Comparison of ENCODE assay signal across 23 cellular contexts in genomic region chr11:87405356-87405755, GRCh38.
DNase-seq lines count a peak whose midpoint lies in the region; FAIRE-seq and TF ChIP-seq lines count a peak whose summit lies in the region.
"Had no signal": no experiment of that assay in that cellular context is flagged by ENCODE, and none has a peak within 500 bp of the region (broad histone marks: within the 10 kb centered on the region; RNA-seq: fewer than 3 reads in every experiment).

No MANE protein-coding gene starts in this region.

- H3K4me2 ChIP-seq in endothelial cell of umbilical vein (ENCODE audit: insufficient read depth, low read length), result no peak overlapping the region
- H3K4me2 ChIP-seq: BLaER1 treated with 17β-estradiol and CSF1 and Interleukin-3, amounts not matched to agents 10 nM and 100 nM had no signal

- H3K4me3 ChIP-seq in left ventricle myocardium inferior (no peak overlapping the region), right atrium auricular region (no peak overlapping the region), ACC112 (ENCODE audit: low read depth, low read length) (peak overlapping the region; percentile 8; the same call in 1 of the 2 replicates), ascending aorta (no peak overlapping the region), endothelial cell of umbilical vein (replicated peaks in 1 of 3; ENCODE audit: insufficient read depth in 1 of 3, low read depth in 1 of 3, low read length in 3 of 3) (no peak overlapping the region)
- H3K4me3 ChIP-seq: BLaER1 treated with 17β-estradiol and CSF1 and Interleukin-3, amounts not matched to agents 10 nM and 100 nM had no signal

- CTCF ChIA-PET in endothelial cell of umbilical vein (lab: Charles Lee), result no interaction called here

- dilution Hi-C loops in endothelial cell of umbilical vein (cut with MboI; ENCODE audit: extremely low pct_ligation_motif_present, low sequenced_read_pairs), result no loop called here

- no peak overlapping the region for H3K9ac ChIP-seq in endothelial cell of umbilical vein (replicated peaks; ENCODE audit: extremely low read depth, insufficient read depth, low read length)
- H3K9ac ChIP-seq: BLaER1 treated with 17β-estradiol and CSF1 and Interleukin-3, amounts not matched to agents 10 nM and 100 nM had no signal

- H3K36me3 ChIP-seq in left ventricle myocardium inferior, result no peaks in the 10 kb centered on the region
- no peaks in the 10 kb centered on the region for H3K36me3 ChIP-seq in right atrium auricular region
- H3K36me3 ChIP-seq in ACC112 (ENCODE audit: insufficient read depth, low read length), result no peaks in the 10 kb centered on the region
- no peaks in the 10 kb centered on the region for H3K36me3 ChIP-seq in ascending aorta
- no peaks in the 10 kb centered on the region for H3K36me3 ChIP-seq in endothelial cell of umbilical vein (ENCODE audit: control insufficient read depth in 2 of 2, extremely low read depth in 1 of 2, insufficient read depth in 2 of 2, low read length in 2 of 2)
- H3K36me3 ChIP-seq: BLaER1 treated with 17β-estradiol and CSF1 and Interleukin-3, amounts not matched to agents 10 nM and 100 nM had no signal

- H3K79me2 ChIP-seq in ACC112 (ENCODE audit: control insufficient read depth, insufficient read depth, low read length, unreplicated experiment), result no peaks in the 10 kb centered on the region
- no peaks in the 10 kb centered on the region for H3K79me2 ChIP-seq in endothelial cell of umbilical vein (ENCODE audit: control insufficient read depth, insufficient read depth, low read length)

- H2AFZ ChIP-seq in ACC112 (ENCODE audit: low read length, unreplicated experiment), result peak overlapping the region; percentile 60
- no peak overlapping the region for H2AFZ ChIP-seq in endothelial cell of umbilical vein (ENCODE audit: low read depth, low read length)

- H3K9me3 ChIP-seq in left ventricle myocardium inferior (replicated peaks) (no peaks in the 10 kb centered on the region), right atrium auricular region (no peaks in the 10 kb centered on the region), ascending aorta (no peaks in the 10 kb centered on the region), endothelial cell of umbilical vein (replicated peaks; ENCODE audit: control insufficient read depth, insufficient read depth, low read length) (no peaks in the 10 kb centered on the region)
- H3K9me3 ChIP-seq: BLaER1 treated with 17β-estradiol and CSF1 and Interleukin-3, amounts not matched to agents 10 nM and 100 nM; Caco-2 had no signal

- TF ChIP-seq CTCF in left ventricle myocardium inferior (IDR thresholded peaks at IDR 0.05; ENCODE audit: borderline replicate concordance) (no peak), right atrium auricular region (IDR thresholded peaks at IDR 0.05) (no peak), ascending aorta (IDR thresholded peaks at IDR 0.05) (no peak), endothelial cell of umbilical vein (IDR thresholded peaks at IDR 0.05; ENCODE audit: extremely low read depth in 1 of 2, insufficient read depth in 1 of 2, low read depth in 1 of 2, low read length in 2 of 2) (no peak)

- no TSS peak for BruUV-seq in endothelial cell of umbilical vein (replicated peaks; lab: Mats Ljungman, UMichigan)

- no peak for DNase-seq in left ventricle myocardium inferior
- DNase-seq in right atrium auricular region (ENCODE audit: low spot score), result no peak
- no peak for DNase-seq in ascending aorta (ENCODE audit: low spot score in 2 of 2)
- peak; percentile 54 for DNase-seq in endothelial cell of umbilical vein (ENCODE audit: low read depth, low spot score)
- DNase-seq in substantia nigra (lab: John Stamatoyannopoulos, UW), result no peak
- DNase-seq in stimulated activated naive CD4-positive, alpha-beta T cell (lab: John Stamatoyannopoulos, UW), result no peak
- no peak for DNase-seq in amniotic stem cell (lab: John Stamatoyannopoulos, UW)
- DNase-seq: 8988T; AML-193; Caco-2; Calu3; CD4-positive, alpha-beta T cell; CD8-positive, alpha-beta T cell; DMS79 treated with DMSO at 0.1 percent for 48 hours; GF-D8 had no signal

- no peak for FAIRE-seq in endothelial cell of umbilical vein (lab: Jason Lieb, UNC)
- FAIRE-seq: A204.1, D721Med, G401.6, GM12891, GM19239 had no signal

- H3K9me1 ChIP-seq in endothelial cell of umbilical vein (replicated peaks; ENCODE audit: control insufficient read depth, extremely low read depth, insufficient read depth, low read length), result no peaks in the 10 kb centered on the region

- intact Hi-C loops in left ventricle myocardium inferior (cut with micrococcal nuclease), result no loop called here
- intact Hi-C loops in ascending aorta (cut with DNase I), result no loop called here
- intact Hi-C loops in endothelial cell of umbilical vein (cut with micrococcal nuclease), result no loop called here

- no peaks in the 10 kb centered on the region for H3K4me1 ChIP-seq in left ventricle myocardium inferior
- no peaks in the 10 kb centered on the region for H3K4me1 ChIP-seq in right atrium auricular region
- peaks cover 11% of the 10 kb centered on the region for H3K4me1 ChIP-seq in ACC112 (ENCODE audit: control insufficient read depth, insufficient read depth, low read length, unreplicated experiment)
- H3K4me1 ChIP-seq in ascending aorta, result peaks cover 0 to 3% of the 10 kb centered on the region in 2 donors
- H3K4me1 ChIP-seq in endothelial cell of umbilical vein (ENCODE audit: control insufficient read depth, extremely low read depth, insufficient read depth, low read length), result no peaks in the 10 kb centered on the region
- H3K4me1 ChIP-seq: Caco-2 had no signal

- POLR2A ChIA-PET in endothelial cell of umbilical vein (lab: Charles Lee), result no interaction called here

- H3K27ac ChIP-seq in left ventricle myocardium inferior (replicated peaks) (peak overlapping the region; percentile 36), right atrium auricular region (peak overlapping the region in 1 of 2 donors; percentile 23), ACC112 (ENCODE audit: low read depth, low read length) (0 out of 2 replicates have a peak overlapping the region, but pooled peaks have one; percentile 32), ascending aorta (peak overlapping the region; percentile 10 to 59), endothelial cell of umbilical vein (ENCODE audit: insufficient read depth, low read depth, low read length) (no peak overlapping the region), substantia nigra (ENCODE audit: low read depth, low read length, poor library complexity, severe bottlenecking) (no peak overlapping the region)
- H3K27ac ChIP-seq: BLaER1 treated with 17β-estradiol and CSF1 and Interleukin-3, amounts not matched to agents 10 nM and 100 nM; C4-2B had no signal

- TF ChIP-seq POLR2A in endothelial cell of umbilical vein (IDR thresholded peaks at IDR 0.05; ENCODE audit: low read depth, low read length), result no peak

- H4K20me1 ChIP-seq in endothelial cell of umbilical vein (replicated peaks; ENCODE audit: control insufficient read depth, extremely low read depth, insufficient read depth, low read length), result no peaks in the 10 kb centered on the region
- H4K20me1 ChIP-seq: BLaER1 treated with 17β-estradiol and CSF1 and Interleukin-3, amounts not matched to agents 10 nM and 100 nM had no signal

- H3K27me3 ChIP-seq in left ventricle myocardium inferior (ENCODE audit: low read depth), result no peaks in the 10 kb centered on the region
- H3K27me3 ChIP-seq in right atrium auricular region, result no peaks in the 10 kb centered on the region
- H3K27me3 ChIP-seq in ACC112 (ENCODE audit: insufficient read depth, low read length), result no peaks in the 10 kb centered on the region
- H3K27me3 ChIP-seq in ascending aorta, result no peaks in the 10 kb centered on the region
- no peaks in the 10 kb centered on the region for H3K27me3 ChIP-seq in endothelial cell of umbilical vein (ENCODE audit: control insufficient read depth in 2 of 2, insufficient read depth in 2 of 2, low read length in 2 of 2)
- H3K27me3 ChIP-seq: BLaER1 treated with 17β-estradiol and CSF1 and Interleukin-3, amounts not matched to agents 10 nM and 100 nM had no signal

TF ChIP-seq in endothelial cell of umbilical vein, 7 proteins besides CTCF, POLR2A, EP300 and RAD21:
- TF ChIP-seq EZH2 (IDR thresholded peaks at IDR 0.05; ENCODE audit: borderline replicate concordance, low read depth, low read length, severe bottlenecking) (no peak), FOS (IDR thresholded peaks at IDR 0.05; ENCODE audit: borderline replicate concordance, insufficient read depth, low read length) (no peak), JUN (IDR thresholded peaks at IDR 0.05; ENCODE audit: borderline replicate concordance, insufficient read depth, insufficient read length, low read depth) (no peak), MYC (IDR thresholded peaks at IDR 0.05; ENCODE audit: low read depth, low read length) (no peak), GATA2 (IDR thresholded peaks at IDR 0.05; ENCODE audit: insufficient read depth, insufficient read length, low read depth, low read length) (no peak), MAX (IDR thresholded peaks at IDR 0.05; ENCODE audit: insufficient read depth, insufficient read length) (no peak)

Comparison
In these comparisons a context has a peak if more than half of its experiments do, and no peak if none do; other contexts are left out.
1. H3K27ac ChIP-seq: peak in left ventricle myocardium inferior (single experiment), ACC112 (single experiment) and ascending aorta (2 of 2); none in endothelial cell of umbilical vein (single experiment) and substantia nigra (single experiment).